8 cellular contexts compared by ENCODE assay signal in the genomic region with DNA sequence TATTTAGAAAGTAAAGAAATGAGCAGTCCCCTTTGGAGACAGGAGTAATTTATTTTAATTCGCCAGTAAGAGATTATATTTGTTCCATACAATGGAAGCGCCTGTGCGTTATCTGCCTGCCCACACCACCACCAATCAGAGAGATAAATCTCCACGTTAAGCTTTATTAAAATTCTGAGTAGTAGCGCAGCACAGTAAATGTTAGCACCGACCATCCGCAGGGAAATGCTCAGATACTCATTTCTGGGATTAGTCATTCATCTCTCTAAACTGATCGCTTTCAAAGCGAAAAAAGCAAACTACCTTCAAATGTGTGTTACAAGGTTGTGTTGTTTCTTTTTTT. TPM values are rescaled to one million over a fixed set of nuclear protein-coding genes. Genes with fewer than 3 reads are reported as not detected.
A peak's percentile ranks its signal among the peaks of the same experiment; 100 is the strongest.
DNase-seq lines count a peak whose midpoint lies in the region; ATAC-seq and TF ChIP-seq lines count a peak whose summit lies in the region.

No MANE protein-coding gene starts in this region.

- CTCF ChIA-PET in activated CD8-positive, alpha-beta memory T cell treated with anti-CD3 and anti-CD28 coated beads, Interleukin-2, amount 10 ng/mL, durations not matched to agents 7 days and 5 days (lab: Charles Lee), result interaction anchor here (1.0 to 1.3 kb wide), 3 partner anchors 13 to 331 kb away, joined by 3 to 4 read pairs (median 4); no protein-coding TSS in a partner anchor

- DNase-seq in activated CD8-positive, alpha-beta memory T cell treated with anti-CD3 and anti-CD28 coated beads, Interleukin-2, amount 10 ng/mL, durations not matched to agents 7 days and 5 days, result no peak
- no peak for DNase-seq in activated CD8-positive, alpha-beta memory T cell treated with anti-CD3 and anti-CD28 coated beads, Interleukin-2, amount 50 U/mL, for 4 hours
- no peak for DNase-seq in esophagus muscularis mucosa (ENCODE audit: extremely low spot score)
- DNase-seq in progenitor cell of endocrine pancreas (ENCODE audit: low spot score, unreplicated experiment), result no peak
- DNase-seq in HuH-7 (ENCODE audit: low spot score), result no peak
- DNase-seq in stimulated activated CD4-positive, alpha-beta T cell treated with anti-CD3 and anti-CD28 coated beads, Interleukin-4, amount 100 ng/mL, for 1 hour, result no peak

- peak overlapping the region; percentile 95 to 99 (median 96) for H3K27ac ChIP-seq in esophagus muscularis mucosa (replicated peaks in 1 of 4)

- peak overlapping the region; percentile 80 for H3K27ac Mint-ChIP-seq in activated CD8-positive, alpha-beta memory T cell treated with anti-CD3 and anti-CD28 coated beads, Interleukin-2, amount 10 ng/mL, durations not matched to agents 7 days and 5 days
- peak overlapping the region; percentile 43 for H3K27ac Mint-ChIP-seq in T-helper 1 cell treated with Interleukin-12 subunit alpha and Interleukin-12 subunit beta and Interleukin-4 antibody, amounts not matched to agents 30 μg/mL and 1 μg/mL, for 36 hours
- peak overlapping the region; percentile 96 for H3K27ac Mint-ChIP-seq in progenitor cell of endocrine pancreas

- H3K4me3 Mint-ChIP-seq in activated CD8-positive, alpha-beta memory T cell treated with anti-CD3 and anti-CD28 coated beads, Interleukin-2, amount 10 ng/mL, durations not matched to agents 7 days and 5 days, result peak overlapping the region; percentile 89
- H3K4me3 Mint-ChIP-seq in T-helper 1 cell treated with Interleukin-12 subunit alpha and Interleukin-12 subunit beta and Interleukin-4 antibody, amounts not matched to agents 30 μg/mL and 1 μg/mL, for 36 hours, result peak overlapping the region; percentile 85
- H3K4me3 Mint-ChIP-seq in progenitor cell of endocrine pancreas (ENCODE audit: low read depth), result peak overlapping the region; percentile 94

- TF ChIP-seq POLR2A in esophagus muscularis mucosa (IDR thresholded peaks at IDR 0.05; ENCODE audit: low read depth), result no peak

- peaks cover 0 to 33% (median 14%) of the 10 kb centered on the region in 4 donors for H3K36me3 ChIP-seq in esophagus muscularis mucosa

- H3K4me1 ChIP-seq in esophagus muscularis mucosa, result peaks cover 12 to 64% (median 49%) of the 10 kb centered on the region in 4 donors

- peaks cover 31% of the 10 kb centered on the region for H3K4me1 Mint-ChIP-seq in activated CD8-positive, alpha-beta memory T cell treated with anti-CD3 and anti-CD28 coated beads, Interleukin-2, amount 10 ng/mL, durations not matched to agents 7 days and 5 days
- peaks cover 35% of the 10 kb centered on the region for H3K4me1 Mint-ChIP-seq in T-helper 1 cell treated with Interleukin-12 subunit alpha and Interleukin-12 subunit beta and Interleukin-4 antibody, amounts not matched to agents 30 μg/mL and 1 μg/mL, for 36 hours (ENCODE audit: low read depth)
- peaks cover 58% of the 10 kb centered on the region for H3K4me1 Mint-ChIP-seq in progenitor cell of endocrine pancreas (ENCODE audit: low read depth)

- 23% methylated on average over 9 of the region's 9 CpGs for WGBS in esophagus muscularis mucosa

- TF ChIP-seq EP300 in esophagus muscularis mucosa (IDR thresholded peaks at IDR 0.05), result no peak

- TF ChIP-seq CTCF in esophagus muscularis mucosa (IDR thresholded peaks at IDR 0.05) (no peak), progenitor cell of endocrine pancreas (IDR thresholded peaks at IDR 0.05; ENCODE audit: unreplicated experiment) (no peak)

- intact Hi-C loops in esophagus muscularis mucosa (cut with DNase I), result loop anchor here (5.0 kb wide), 2 partner anchors 120 to 200 kb away; no protein-coding TSS in a partner anchor

- H3K4me3 ChIP-seq in esophagus muscularis mucosa, result peak overlapping the region; percentile 87 to 97 (median 95)

- ATAC-seq in activated CD8-positive, alpha-beta memory T cell treated with anti-CD3 and anti-CD28 coated beads, Interleukin-2, amount 10 ng/mL, durations not matched to agents 7 days and 5 days, result no peak
- no peak for ATAC-seq in HG03432 (IDR thresholded peaks at IDR 0.05; ENCODE audit: unreplicated experiment)

- H3K27me3 Mint-ChIP-seq in activated CD8-positive, alpha-beta memory T cell treated with anti-CD3 and anti-CD28 coated beads, Interleukin-2, amount 10 ng/mL, durations not matched to agents 7 days and 5 days, result peaks cover 4% of the 10 kb centered on the region
- H3K27me3 Mint-ChIP-seq in T-helper 1 cell treated with Interleukin-12 subunit alpha and Interleukin-12 subunit beta and Interleukin-4 antibody, amounts not matched to agents 30 μg/mL and 1 μg/mL, for 36 hours (ENCODE audit: low read depth), result peaks cover 8% of the 10 kb centered on the region
- no peaks in the 10 kb centered on the region for H3K27me3 Mint-ChIP-seq in progenitor cell of endocrine pancreas

- no peaks in the 10 kb centered on the region for H3K27me3 ChIP-seq in esophagus muscularis mucosa

- peaks cover 31% of the 10 kb centered on the region for H3K36me3 Mint-ChIP-seq in activated CD8-positive, alpha-beta memory T cell treated with anti-CD3 and anti-CD28 coated beads, Interleukin-2, amount 10 ng/mL, durations not matched to agents 7 days and 5 days
- H3K36me3 Mint-ChIP-seq in T-helper 1 cell treated with Interleukin-12 subunit alpha and Interleukin-12 subunit beta and Interleukin-4 antibody, amounts not matched to agents 30 μg/mL and 1 μg/mL, for 36 hours (ENCODE audit: low read depth), result peaks cover 24% of the 10 kb centered on the region
- peaks cover 10% of the 10 kb centered on the region for H3K36me3 Mint-ChIP-seq in progenitor cell of endocrine pancreas (ENCODE audit: insufficient read depth)

- H3K9me3 Mint-ChIP-seq in activated CD8-positive, alpha-beta memory T cell treated with anti-CD3 and anti-CD28 coated beads, Interleukin-2, amount 10 ng/mL, durations not matched to agents 7 days and 5 days (ENCODE audit: low read depth), result no peaks in the 10 kb centered on the region
- H3K9me3 Mint-ChIP-seq in T-helper 1 cell treated with Interleukin-12 subunit alpha and Interleukin-12 subunit beta and Interleukin-4 antibody, amounts not matched to agents 30 μg/mL and 1 μg/mL, for 36 hours, result no peaks in the 10 kb centered on the region
- H3K9me3 Mint-ChIP-seq in progenitor cell of endocrine pancreas (ENCODE audit: low read depth), result no peaks in the 10 kb centered on the region

- no peaks in the 10 kb centered on the region for H3K9me3 ChIP-seq in esophagus muscularis mucosa

RNA-seq across cellular contexts. Expression of a gene that starts 1.2 kb away (rescaled TPM):
- 10 to 100 TPM; 13.0 to 33.5 TPM for total RNA-seq in activated CD8-positive, alpha-beta memory T cell treated with anti-CD3 and anti-CD28 coated beads, Interleukin-2, amount 10 ng/mL, durations not matched to agents 7 days and 5 days
- total RNA-seq in esophagus muscularis mucosa (100 to 1,000 TPM in 1 of 4 donors, 10 to 100 TPM in 3; 31.1 to 175 (median 63.8) TPM), progenitor cell of endocrine pancreas (43.9 and 48.9 TPM in 2 replicates)

Comparison
In these comparisons a context has a peak if more than half of its experiments do, and no peak if none do; other contexts are left out.
1. H3K27ac Mint-ChIP-seq: peak in every context shown above with its lines; median percentile 96 in progenitor cell of endocrine pancreas; 80 in activated CD8-positive, alpha-beta memory T cell treated with anti-CD3 and anti-CD28 coated beads, Interleukin-2, amount 10 ng/mL, durations not matched to agents 7 days and 5 days; 43 in T-helper 1 cell treated with Interleukin-12 subunit alpha and Interleukin-12 subunit beta and Interleukin-4 antibody, amounts not matched to agents 30 μg/mL and 1 μg/mL, for 36 hours.